In the genomic region with DNA sequence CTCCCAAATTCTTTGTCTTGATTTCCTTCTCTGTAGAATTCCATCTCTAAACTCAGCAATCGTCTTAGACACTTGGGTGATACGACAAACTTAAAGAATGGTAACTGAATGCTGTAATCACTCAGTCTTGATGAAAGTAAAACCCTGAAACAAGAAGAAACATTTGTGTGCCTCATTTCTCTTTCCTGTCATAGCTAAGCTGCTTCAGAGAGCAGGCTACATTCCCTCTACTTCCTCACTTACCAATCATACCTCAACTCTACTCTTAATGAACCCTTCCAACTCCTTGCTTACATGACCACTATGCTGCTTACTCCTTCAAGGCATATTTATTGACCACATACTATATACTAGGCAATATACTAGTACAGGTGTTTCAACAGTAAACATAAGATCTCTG, we compare ENCODE assay signal across 1 cellular context.
TF ChIP-seq lines count a peak whose summit lies in the region.

No MANE protein-coding gene starts in this region.

TF ChIP-seq in IMR-90, 13 proteins besides CTCF, POLR2A, EP300 and RAD21 (continued from another document):
- TF ChIP-seq SMC3 (IDR thresholded peaks at IDR 0.05; ENCODE audit: low read depth, low read length) = no peak
- TF ChIP-seq FOS (IDR thresholded peaks at IDR 0.05; ENCODE audit: low read depth, low read length) = no peak
- no peak for TF ChIP-seq BHLHE40 (IDR thresholded peaks at IDR 0.05; ENCODE audit: low read depth, low read length)
- TF ChIP-seq, protein P1, sequence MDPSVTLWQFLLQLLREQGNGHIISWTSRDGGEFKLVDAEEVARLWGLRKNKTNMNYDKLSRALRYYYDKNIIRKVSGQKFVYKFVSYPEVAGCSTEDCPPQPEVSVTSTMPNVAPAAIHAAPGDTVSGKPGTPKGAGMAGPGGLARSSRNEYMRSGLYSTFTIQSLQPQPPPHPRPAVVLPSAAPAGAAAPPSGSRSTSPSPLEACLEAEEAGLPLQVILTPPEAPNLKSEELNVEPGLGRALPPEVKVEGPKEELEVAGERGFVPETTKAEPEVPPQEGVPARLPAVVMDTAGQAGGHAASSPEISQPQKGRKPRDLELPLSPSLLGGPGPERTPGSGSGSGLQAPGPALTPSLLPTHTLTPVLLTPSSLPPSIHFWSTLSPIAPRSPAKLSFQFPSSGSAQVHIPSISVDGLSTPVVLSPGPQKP (IDR thresholded peaks at IDR 0.05; ENCODE audit: borderline replicate concordance, low read depth, low read length) = no peak
